Comparison of ENCODE assay signal across 28 cellular contexts in the genomic region with DNA sequence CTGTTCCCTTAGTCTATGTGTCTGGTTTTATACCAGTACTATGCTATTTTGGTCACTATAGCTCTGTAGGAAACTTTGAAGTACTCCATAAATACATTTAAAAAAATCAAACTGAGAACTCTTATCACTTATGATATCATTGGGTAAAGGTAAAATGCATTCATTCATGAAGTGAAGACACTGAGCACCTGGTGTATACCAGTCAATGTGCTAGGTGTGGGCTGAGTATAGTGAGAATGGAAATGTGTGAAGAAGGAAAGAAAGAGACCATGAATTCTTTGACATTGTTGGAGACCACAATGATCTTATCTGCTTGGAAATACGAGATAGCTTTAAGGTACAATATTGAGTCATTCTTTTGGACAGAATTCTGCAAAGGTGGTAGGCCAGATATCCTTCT.
"Had no signal": no experiment of that assay in that cellular context is flagged by ENCODE, and none has a peak within 500 bp of the region (broad histone marks: within the 10 kb centered on the region; RNA-seq: fewer than 3 reads in every experiment).

No MANE protein-coding gene starts in this region.

- H3K36me3 ChIP-seq: neural progenitor cell, ovary, right lobe of liver, sigmoid colon, thoracic aorta, thyroid gland, tibial nerve, upper lobe of left lung, vagina had no signal

- H3K27ac ChIP-seq: neural progenitor cell, ovary, parathyroid adenoma, psoas muscle, right lobe of liver, sigmoid colon, thoracic aorta, thyroid gland, tibial nerve, upper lobe of left lung, vagina had no signal

- H3K27ac Mint-ChIP-seq: natural killer cell; nephron; neural progenitor cell; progenitor cell of endocrine pancreas; stimulated activated memory B cell treated with anti-CD40 and anti-IgM and Interleukin-4, amounts not matched to agents 10 μg/mL and 1 μg/mL and 100 μg/mL, for 72 hours; stimulated activated naive CD8-positive, alpha-beta T cell treated with anti-CD3 and anti-CD28 coated beads, Interleukin-15, amount 100 ng/mL, for 72 hours had no signal

- DNase-seq: natural killer cell; occipital lobe; ovary; posterior cingulate gyrus; psoas muscle; right cardiac atrium; right lobe of liver; sigmoid colon; small intestine; stimulated activated CD4-positive, alpha-beta T cell treated with anti-CD3 and anti-CD28 coated beads, Interleukin-1b, Interleukin-23, amount 100 ng/mL, for 48 hours; stimulated activated CD4-positive, alpha-beta T cell treated with anti-CD3 and anti-CD28 coated beads, Interleukin-4, amount 100 ng/mL, for 1 hour; stimulated activated CD4-positive, alpha-beta T cell treated with anti-CD3 and anti-CD28 coated beads, Interleukin-4, amount 100 ng/mL, for 4 hours; stimulated activated CD8-positive, alpha-beta memory T cell treated with anti-CD3 and anti-CD28 coated beads, Interleukin-4, amount 100 ng/mL, for 48 hours; stimulated activated naive CD4-positive, alpha-beta T cell; stimulated activated naive CD8-positive, alpha-beta T cell treated with anti-CD3 and anti-CD28 coated beads, Interleukin-15, amount 100 ng/mL, for 72 hours; stimulated activated naive CD8-positive, alpha-beta T cell treated with anti-CD3 and anti-CD28 coated beads, Interleukin-15, Interleukin-2, amounts not matched to agents 100 U/mL and 50 U/mL, for 24 hours; substantia nigra; thyroid gland; trophoblast cell; upper lobe of left lung had no signal

- H3K27me3 Mint-ChIP-seq: progenitor cell of endocrine pancreas; stimulated activated memory B cell treated with anti-CD40 and anti-IgM and Interleukin-4, amounts not matched to agents 10 μg/mL and 1 μg/mL and 100 μg/mL, for 72 hours; stimulated activated naive CD8-positive, alpha-beta T cell treated with anti-CD3 and anti-CD28 coated beads, Interleukin-15, amount 100 ng/mL, for 72 hours had no signal

- H3K4me1 Mint-ChIP-seq: natural killer cell; nephron; neural progenitor cell; stimulated activated memory B cell treated with anti-CD40 and anti-IgM and Interleukin-4, amounts not matched to agents 10 μg/mL and 1 μg/mL and 100 μg/mL, for 72 hours; stimulated activated naive CD8-positive, alpha-beta T cell treated with anti-CD3 and anti-CD28 coated beads, Interleukin-15, amount 100 ng/mL, for 72 hours had no signal

- H3K9me3 ChIP-seq: ovary, psoas muscle, right lobe of liver, sigmoid colon, thoracic aorta, thyroid gland, tibial nerve, upper lobe of left lung, vagina had no signal

- H3K36me3 Mint-ChIP-seq: natural killer cell; neural progenitor cell; stimulated activated memory B cell treated with anti-CD40 and anti-IgM and Interleukin-4, amounts not matched to agents 10 μg/mL and 1 μg/mL and 100 μg/mL, for 72 hours had no signal

- H3K27me3 ChIP-seq: neural progenitor cell, ovary, right lobe of liver, sigmoid colon, thyroid gland, tibial nerve, upper lobe of left lung, vagina had no signal

- H3K4me3 Mint-ChIP-seq: natural killer cell; nephron; neural progenitor cell; stimulated activated memory B cell treated with anti-CD40 and anti-IgM and Interleukin-4, amounts not matched to agents 10 μg/mL and 1 μg/mL and 100 μg/mL, for 72 hours; stimulated activated naive CD8-positive, alpha-beta T cell treated with anti-CD3 and anti-CD28 coated beads, Interleukin-15, amount 100 ng/mL, for 72 hours had no signal

- H3K4me3 ChIP-seq: neural progenitor cell, ovary, psoas muscle, right lobe of liver, sigmoid colon, thoracic aorta, thyroid gland, tibial nerve, upper lobe of left lung, vagina had no signal

- H3K9me3 Mint-ChIP-seq: natural killer cell; nephron; neural progenitor cell; stimulated activated memory B cell treated with anti-CD40 and anti-IgM and Interleukin-4, amounts not matched to agents 10 μg/mL and 1 μg/mL and 100 μg/mL, for 72 hours had no signal

- ATAC-seq: natural killer cell; psoas muscle; right cardiac atrium; right lobe of liver; stimulated activated memory B cell treated with anti-CD40 and anti-IgM and Interleukin-4, amounts not matched to agents 10 μg/mL and 1 μg/mL and 100 μg/mL, for 72 hours; stimulated activated naive CD8-positive, alpha-beta T cell treated with anti-CD3 and anti-CD28 coated beads, Interleukin-15, amount 100 ng/mL, for 72 hours; stimulated activated naive CD8-positive, alpha-beta T cell treated with anti-CD3 and anti-CD28 coated beads, Interleukin-15, Interleukin-2, amounts not matched to agents 100 U/mL and 50 U/mL, for 24 hours had no signal

- H3K4me1 ChIP-seq: neural progenitor cell, parathyroid adenoma, psoas muscle, right lobe of liver, sigmoid colon, thyroid gland, tibial nerve, upper lobe of left lung, vagina had no signal
